Comparison of ENCODE assay signal across 2 cellular contexts in the genomic region with DNA sequence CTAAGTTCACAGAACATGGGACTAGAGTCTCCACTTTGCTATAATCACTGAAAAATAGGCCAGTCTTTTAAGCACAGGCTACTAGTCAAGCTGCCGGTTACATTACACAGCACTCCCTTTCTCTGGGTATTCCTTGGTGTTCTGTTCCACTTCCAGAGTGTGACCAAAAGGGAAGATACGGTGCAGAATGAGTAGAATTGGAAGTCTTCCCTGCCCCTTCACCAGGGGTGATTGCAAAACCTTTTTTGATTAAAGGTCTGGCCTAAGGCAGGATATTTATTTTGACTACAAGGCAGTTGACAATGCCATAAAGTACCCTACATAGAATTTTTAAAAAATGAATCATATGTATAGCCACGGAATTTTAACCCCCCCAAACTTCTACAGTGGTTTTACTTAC.
TF ChIP-seq lines count a peak whose summit lies in the region.

No MANE protein-coding gene starts in this region.

TF ChIP-seq in IMR-90, 13 proteins besides CTCF, POLR2A, EP300 and RAD21:
- TF ChIP-seq, protein P1, sequence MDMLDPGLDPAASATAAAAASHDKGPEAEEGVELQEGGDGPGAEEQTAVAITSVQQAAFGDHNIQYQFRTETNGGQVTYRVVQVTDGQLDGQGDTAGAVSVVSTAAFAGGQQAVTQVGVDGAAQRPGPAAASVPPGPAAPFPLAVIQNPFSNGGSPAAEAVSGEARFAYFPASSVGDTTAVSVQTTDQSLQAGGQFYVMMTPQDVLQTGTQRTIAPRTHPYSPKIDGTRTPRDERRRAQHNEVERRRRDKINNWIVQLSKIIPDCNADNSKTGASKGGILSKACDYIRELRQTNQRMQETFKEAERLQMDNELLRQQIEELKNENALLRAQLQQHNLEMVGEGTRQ (IDR thresholded peaks at IDR 0.05; ENCODE audit: low read depth, low read length) = no peak
- TF ChIP-seq CEBPB (IDR thresholded peaks at IDR 0.05; ENCODE audit: low read depth, low read length) = peak; percentile 76
- no peak for TF ChIP-seq ELK1 (IDR thresholded peaks at IDR 0.05; ENCODE audit: borderline replicate concordance, low read depth, low read length)

TF ChIP-seq in HEK293T, 16 proteins besides CTCF, POLR2A, EP300 and RAD21:
- TF ChIP-seq FOXM1 (IDR thresholded peaks at IDR 0.05; ENCODE audit: borderline replicate concordance) (no peak), ZNF384 (IDR thresholded peaks at IDR 0.05) (no peak), FOXK2 (IDR thresholded peaks at IDR 0.05) (no peak), LEF1 (IDR thresholded peaks at IDR 0.05; ENCODE audit: borderline replicate concordance) (no peak), L3MBTL2 (conservative IDR thresholded peaks at IDR 0.05) (no peak), BHLHE40 (IDR thresholded peaks at IDR 0.05; ENCODE audit: borderline replicate concordance) (no peak), NFRKB (IDR thresholded peaks at IDR 0.05) (no peak), HDGF (IDR thresholded peaks at IDR 0.05; ENCODE audit: borderline replicate concordance) (no peak), SUZ12 (IDR thresholded peaks at IDR 0.05) (no peak), CTBP1 (IDR thresholded peaks at IDR 0.05; ENCODE audit: borderline replicate concordance) (no peak), ELF4 (IDR thresholded peaks at IDR 0.05) (no peak), SP1 (IDR thresholded peaks at IDR 0.05) (no peak), TARDBP (IDR thresholded peaks at IDR 0.05) (no peak)
- TF ChIP-seq, protein P2, sequence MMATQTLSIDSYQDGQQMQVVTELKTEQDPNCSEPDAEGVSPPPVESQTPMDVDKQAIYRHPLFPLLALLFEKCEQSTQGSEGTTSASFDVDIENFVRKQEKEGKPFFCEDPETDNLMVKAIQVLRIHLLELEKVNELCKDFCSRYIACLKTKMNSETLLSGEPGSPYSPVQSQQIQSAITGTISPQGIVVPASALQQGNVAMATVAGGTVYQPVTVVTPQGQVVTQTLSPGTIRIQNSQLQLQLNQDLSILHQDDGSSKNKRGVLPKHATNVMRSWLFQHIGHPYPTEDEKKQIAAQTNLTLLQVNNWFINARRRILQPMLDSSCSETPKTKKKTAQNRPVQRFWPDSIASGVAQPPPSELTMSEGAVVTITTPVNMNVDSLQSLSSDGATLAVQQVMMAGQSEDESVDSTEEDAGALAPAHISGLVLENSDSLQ (IDR thresholded peaks at IDR 0.05) = no peak
